ENCODE assay signal across 8 cellular contexts in the genomic region with DNA sequence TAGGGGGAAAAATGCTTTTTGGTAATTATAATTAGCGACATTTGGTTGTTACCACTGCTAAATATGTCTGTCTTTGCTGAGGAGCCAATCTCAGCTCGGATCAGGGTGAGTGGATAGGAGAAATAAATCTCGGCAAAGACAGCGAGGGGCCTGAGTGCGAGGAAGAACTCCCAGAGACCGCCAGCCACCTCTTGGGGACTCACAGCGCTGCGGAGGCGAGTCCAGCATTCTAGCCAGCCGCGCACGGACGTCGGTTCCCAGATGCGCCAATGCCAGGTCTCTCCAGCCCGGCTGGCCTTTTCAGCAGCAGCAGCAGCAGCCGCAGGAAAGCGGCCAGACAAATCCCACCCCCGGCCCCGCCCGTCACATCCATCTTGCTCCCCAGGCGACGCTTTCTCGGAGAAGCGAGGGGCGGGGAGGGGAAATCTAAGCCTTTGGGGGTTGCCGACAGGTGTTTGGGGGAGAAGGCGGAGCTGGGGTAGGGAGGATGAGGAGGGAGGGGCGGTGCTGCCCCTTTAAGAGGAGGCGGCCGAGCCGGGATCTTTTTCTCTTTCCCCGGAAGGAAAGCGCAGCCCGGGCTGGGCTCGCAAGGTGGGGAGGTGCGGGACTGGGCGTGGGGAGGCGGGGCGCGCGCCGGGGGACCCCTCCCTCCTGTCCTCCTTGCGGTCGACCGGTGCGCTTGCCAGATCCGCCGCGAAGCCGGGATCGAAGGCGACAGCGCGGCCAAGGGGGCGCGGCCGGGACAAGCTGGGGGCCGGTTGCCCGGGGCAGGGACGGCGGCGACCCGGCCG. TPM values are rescaled to one million over a fixed set of nuclear protein-coding genes. Genes with fewer than 3 reads are reported as not detected.
DNase-seq lines count a peak whose midpoint lies in the region; ATAC-seq and TF ChIP-seq lines count a peak whose summit lies in the region.

A gene (plus strand): TSS at position 685 of the 791 bp plus-strand sequence. CDS start 330 bp downstream, outside the sequence.

- TF ChIP-seq EP300 in esophagus muscularis mucosa (IDR thresholded peaks at IDR 0.05), result no peak

- intact Hi-C loops in esophagus muscularis mucosa (cut with DNase I), result no loop called here

- peak within 1 kb of the TSS; percentile 87 for H3K27ac Mint-ChIP-seq in stimulated activated naive B cell treated with anti-CD40 and anti-IgM and Interleukin-4, amounts not matched to agents 10 μg/mL and 1 μg/mL and 100 μg/mL, for 72 hours

- WGBS in esophagus muscularis mucosa, result under 1% methylated on average over 51 of the region's 65 CpGs

- H3K36me3 ChIP-seq in ES-I3 (ENCODE audit: insufficient read depth, low read length), result no peaks in the 10 kb centered on the region
- peaks cover 11% of the 10 kb centered on the region for H3K36me3 ChIP-seq in NT2/D1 (ENCODE audit: insufficient read depth, insufficient read length, low read length)
- no peaks in the 10 kb centered on the region for H3K36me3 ChIP-seq in esophagus muscularis mucosa
- H3K36me3 ChIP-seq in mucosa of stomach (ENCODE audit: control insufficient read depth, insufficient read depth, low read length), result no peaks in the 10 kb centered on the region

- H3K4me3 Mint-ChIP-seq in stimulated activated naive B cell treated with anti-CD40 and anti-IgM and Interleukin-4, amounts not matched to agents 10 μg/mL and 1 μg/mL and 100 μg/mL, for 72 hours, result peak within 1 kb of the TSS; percentile 91 to 93

- H3K9me3 Mint-ChIP-seq in stimulated activated naive B cell treated with anti-CD40 and anti-IgM and Interleukin-4, amounts not matched to agents 10 μg/mL and 1 μg/mL and 100 μg/mL, for 72 hours, result no peaks in the 10 kb centered on the region

- H3K27me3 Mint-ChIP-seq in stimulated activated naive B cell treated with anti-CD40 and anti-IgM and Interleukin-4, amounts not matched to agents 10 μg/mL and 1 μg/mL and 100 μg/mL, for 72 hours, result peaks cover 37 to 72% of the 10 kb centered on the region in 2 donors

- H3K4me1 Mint-ChIP-seq in stimulated activated naive B cell treated with anti-CD40 and anti-IgM and Interleukin-4, amounts not matched to agents 10 μg/mL and 1 μg/mL and 100 μg/mL, for 72 hours, result peaks cover 23 to 34% of the 10 kb centered on the region in 2 donors

- H3K4me3 ChIP-seq in NT2/D1 (ENCODE audit: insufficient read length, low read depth), result peak within 1 kb of the TSS; percentile 79
- H3K4me3 ChIP-seq in esophagus muscularis mucosa, result peak within 1 kb of the TSS; percentile 72 to 95 (median 90)
- H3K4me3 ChIP-seq in mucosa of stomach (ENCODE audit: low read length), result peak within 1 kb of the TSS; percentile 80

- TF ChIP-seq CTCF in esophagus muscularis mucosa (IDR thresholded peaks at IDR 0.05), result no peak

- H3K9me3 ChIP-seq in ES-I3 (ENCODE audit: control insufficient read depth, insufficient read depth, low read length) (no peaks in the 10 kb centered on the region), NT2/D1 (ENCODE audit: insufficient read depth, low read length) (no peaks in the 10 kb centered on the region), esophagus muscularis mucosa (no peaks in the 10 kb centered on the region), mucosa of stomach (ENCODE audit: control insufficient read depth, low read length) (no peaks in the 10 kb centered on the region)

- H3K27me3 ChIP-seq in NT2/D1 (ENCODE audit: insufficient read depth, insufficient read length), result peaks cover 18% of the 10 kb centered on the region
- H3K27me3 ChIP-seq in esophagus muscularis mucosa, result no peaks in the 10 kb centered on the region
- H3K27me3 ChIP-seq in mucosa of stomach (ENCODE audit: control insufficient read depth, insufficient read depth, low read length), result no peaks in the 10 kb centered on the region

- H3K9ac ChIP-seq in ES-I3 (ENCODE audit: low read depth, low read length) (peak within 1 kb of the TSS; percentile 73), NT2/D1 (ENCODE audit: insufficient read length, low read depth) (peak within 1 kb of the TSS; percentile 89), mucosa of stomach (ENCODE audit: low read length) (peak within 1 kb of the TSS; percentile 79)

- DNase-seq in NT2/D1 (ENCODE audit: low read depth, low spot score) (peak; percentile 39), activated T-helper 1 cell treated with Interleukin-2 at 50 U/mL for 16 hours (ENCODE audit: low read depth) (peak; percentile 51), esophagus muscularis mucosa (ENCODE audit: extremely low spot score) (peak; percentile 94)
- peak; percentile 15 for DNase-seq in stimulated activated naive B cell treated with anti-CD40 and anti-IgM and Interleukin-4, amounts not matched to agents 10 μg/mL and 1 μg/mL and 100 μg/mL, for 72 hours
- no peak for DNase-seq in NK-92 treated with Interleukin-12 subunit alpha and Interleukin-12 subunit beta, amount 100 ng/mL, for 24 hours (lab: John Stamatoyannopoulos, UW)

- H3K36me3 Mint-ChIP-seq in stimulated activated naive B cell treated with anti-CD40 and anti-IgM and Interleukin-4, amounts not matched to agents 10 μg/mL and 1 μg/mL and 100 μg/mL, for 72 hours, result no peaks in the 10 kb centered on the region

- peak within 1 kb of the TSS; percentile 91 to 97 (median 95) for H3K27ac ChIP-seq in esophagus muscularis mucosa (replicated peaks in 1 of 4)

- peak; percentile 43 for ATAC-seq in HG03196 (IDR thresholded peaks at IDR 0.05; ENCODE audit: unreplicated experiment)
- ATAC-seq in stimulated activated naive B cell treated with anti-CD40 and anti-IgM and Interleukin-4, amounts not matched to agents 10 μg/mL and 1 μg/mL and 100 μg/mL, for 72 hours (replicated peaks), result peak; percentile 50 to 51

- H3K4me1 ChIP-seq in ES-I3 (ENCODE audit: insufficient read depth, low read length) (peaks cover 61% of the 10 kb centered on the region), NT2/D1 (ENCODE audit: insufficient read depth, insufficient read length) (peaks cover 43% of the 10 kb centered on the region), esophagus muscularis mucosa (peaks cover 50 to 78% (median 76%) of the 10 kb centered on the region in 4 donors), mucosa of stomach (ENCODE audit: control insufficient read depth, insufficient read depth, low read length) (peaks cover 84% of the 10 kb centered on the region)

- no peak for TF ChIP-seq POLR2A in esophagus muscularis mucosa (IDR thresholded peaks at IDR 0.05; ENCODE audit: low read depth)

RNA-seq across cellular contexts. Expression of the gene that starts here (rescaled TPM):
- 10 to 100 TPM; 38.9 to 96.7 (median 58.6) TPM for total RNA-seq in esophagus muscularis mucosa
